Comparison of ENCODE assay signal across 8 cellular contexts in genomic region chr2:99180755-99181647, GRCh38. TPM values are rescaled to one million over a fixed set of nuclear protein-coding genes. Genes with fewer than 3 reads are reported as not detected.
DNase-seq lines count a peak whose midpoint lies in the region; ATAC-seq and TF ChIP-seq lines count a peak whose summit lies in the region.

TSS of gene MITD1 (minus strand) at chr2:99181058. CDS start at chr2:99180981, 77 bp downstream.
TSS of gene MRPL30 (plus strand) at chr2:99181184. CDS start at chr2:99186204, 5,020 bp downstream.

- H3K79me2 ChIP-seq in PC-9 (ENCODE audit: low read depth) = peaks cover 88% of the 10 kb centered on the region

- peak within 1 kb of the TSS; percentile 56 for H3K27ac ChIP-seq in PC-9

- H3K9me3 ChIP-seq in PC-9 (ENCODE audit: insufficient read depth, low read depth) = no peaks in the 10 kb centered on the region

- H3F3A ChIP-seq in PC-9 (ENCODE audit: insufficient read depth, low read depth) = peaks cover 12% of the 10 kb centered on the region; the same call in 1 of the 2 replicates

- TF ChIP-seq CTCF in PC-9 (conservative IDR thresholded peaks at IDR 0.05) (no peak), epithelial cell of proximal tubule (conservative IDR thresholded peaks at IDR 0.05; ENCODE audit: low read depth, low read length) (no peak)

- BruUV-seq in PC-9 (replicated peaks; lab: Mats Ljungman, UMichigan) = TSS peak; percentile 73

- peak; percentile 90 for DNase-seq in DMS153 (lab: John Stamatoyannopoulos, UW)
- peak; percentile 95 for DNase-seq in Jurkat, Clone E6-1 (ENCODE audit: low read depth, low spot score)
- DNase-seq in PC-9 = peak; percentile 92 to 93
- DNase-seq in activated T-cell treated with anti-CD3 and anti-CD28 coated beads, Interleukin-2, amount 50 U/mL, for 1 hour = peak; percentile 89
- peak; percentile 89 for DNase-seq in epithelial cell of proximal tubule (ENCODE audit: low read depth)
- peak; percentile 94 for DNase-seq in mucosa of gallbladder (ENCODE audit: low spot score)
- DNase-seq in stimulated activated CD8-positive, alpha-beta memory T cell treated with anti-CD3 and anti-CD28 coated beads, Interleukin-4, amount 100 ng/mL, for 4 hours (ENCODE audit: low read depth in 2 of 2, low spot score in 1 of 2) = peak; percentile 79 to 83

- H3K9me2 ChIP-seq in PC-9 (ENCODE audit: insufficient read depth) = no peaks in the 10 kb centered on the region

- H3K4me1 ChIP-seq in PC-9 (replicated peaks; ENCODE audit: insufficient read depth) = peaks cover 37% of the 10 kb centered on the region

- peak; percentile 91 for ATAC-seq in GM21619 (IDR thresholded peaks at IDR 0.05; ENCODE audit: unreplicated experiment)

- intact Hi-C loops in PC-9 (cut with micrococcal nuclease; ENCODE audit: unreplicated experiment) = loop anchor here (1.0 kb wide), 3 partner anchors 26 to 309 kb away; partner anchors contain the start of genes C2orf15 and REV1

- H3K36me3 ChIP-seq in PC-9 (ENCODE audit: low read depth) = 0 out of 2 replicates have a peak, but pooled peaks cover 15% of the 10 kb centered on the region

- H3K27me3 ChIP-seq in PC-9 (ENCODE audit: insufficient read depth, low read depth) = no peaks in the 10 kb centered on the region

- H4K20me1 ChIP-seq in PC-9 (ENCODE audit: insufficient read depth) = peaks cover 17% of the 10 kb centered on the region

- CTCF ChIA-PET in PC-9 (lab: Charles Lee) = interaction anchor here (2.8 kb wide), 1 partner anchor 155 kb away, joined by 12 read pairs; the partner anchor contains the start of genes EIF5B and TXNDC9

- H3K4me3 ChIP-seq in Jurkat, Clone E6-1 (ENCODE audit: low read length) = peak within 1 kb of the TSS; percentile 80
- H3K4me3 ChIP-seq in PC-9 (peak within 1 kb of the TSS; percentile 84), epithelial cell of proximal tubule (ENCODE audit: low read depth, low read length) (peak within 1 kb of the TSS; percentile 87)

- peak within 1 kb of the TSS; percentile 87 for H3K4me2 ChIP-seq in PC-9

- POLR2A ChIA-PET in PC-9 (lab: Charles Lee; ENCODE audit: unreplicated experiment) = interaction anchor here (0.6 to 1.4 kb wide), 2 partner anchors 156 to 316 kb away, joined by 3 to 12 read pairs; partner anchors contain the start of genes EIF5B and TXNDC9

- H2AFZ ChIP-seq in PC-9 = peak within 1 kb of the TSS; percentile 98

RNA-seq across cellular contexts. Expression of gene MITD1, which starts in this region (rescaled TPM):
- 55.2 TPM for polyA plus RNA-seq in Jurkat, Clone E6-1 (2012; ENCODE audit: insufficient read depth, insufficient read length)
- total RNA-seq in PC-9 (2021) (35.0 and 37.6 TPM in 2 replicates), epithelial cell of proximal tubule (39.0 and 45.7 TPM in 2 replicates), mucosa of gallbladder (21.5 TPM)

RNA-seq across cellular contexts. Expression of gene MRPL30, which starts in this region (rescaled TPM):
- 42.9 TPM for polyA plus RNA-seq in Jurkat, Clone E6-1 (2012; ENCODE audit: insufficient read depth, insufficient read length)
- total RNA-seq in PC-9 (2021) = 50.1 and 52.6 TPM in 2 replicates
- total RNA-seq in epithelial cell of proximal tubule = 25.3 and 40.7 TPM in 2 replicates
- 19.7 TPM for total RNA-seq in mucosa of gallbladder

Comparison
In these comparisons a context has a peak if more than half of its experiments do, and no peak if none do; other contexts are left out.
1. Peak in every context shown above with its lines: DNase-seq, ATAC-seq, H3K4me3 ChIP-seq and H3K27ac ChIP-seq.